17 cellular contexts compared by ENCODE assay signal in genomic region chr3:89184151-89184550, GRCh38.
DNase-seq lines count a peak whose midpoint lies in the region; ATAC-seq and TF ChIP-seq lines count a peak whose summit lies in the region.
"Had no signal": no experiment of that assay in that cellular context is flagged by ENCODE, and none has a peak within 500 bp of the region (broad histone marks: within the 10 kb centered on the region; RNA-seq: fewer than 3 reads in every experiment).

No MANE protein-coding gene starts in this region.

- H3K36me3 Mint-ChIP-seq in activated CD8-positive, alpha-beta T cell treated with anti-CD3 and anti-CD28 coated beads for 36 hours (ENCODE audit: low read depth) = no peaks in the 10 kb centered on the region
- H3K36me3 Mint-ChIP-seq: CD8-positive, alpha-beta T cell had no signal

- no peaks in the 10 kb centered on the region for H3K9me3 ChIP-seq in HUES48 (ENCODE audit: control insufficient read depth, insufficient read depth, low read length)
- H3K9me3 ChIP-seq: BLaER1 treated with 17β-estradiol and CSF1 and Interleukin-3, amounts not matched to agents 10 nM and 100 nM had no signal

- H3K27ac Mint-ChIP-seq in activated CD8-positive, alpha-beta T cell treated with anti-CD3 and anti-CD28 coated beads for 36 hours = no peak overlapping the region
- H3K27ac Mint-ChIP-seq: CD8-positive, alpha-beta T cell had no signal

- peaks cover 46% of the 10 kb centered on the region for H3K4me1 ChIP-seq in HUES48 (ENCODE audit: control insufficient read depth, insufficient read depth, low read length)

- peaks cover 4% of the 10 kb centered on the region for H3K9me3 Mint-ChIP-seq in activated CD8-positive, alpha-beta T cell treated with anti-CD3 and anti-CD28 coated beads for 36 hours

- H3K27me3 Mint-ChIP-seq in activated CD8-positive, alpha-beta T cell treated with anti-CD3 and anti-CD28 coated beads for 36 hours = no peaks in the 10 kb centered on the region

- H3K36me3 ChIP-seq in HUES48 (ENCODE audit: control insufficient read depth, insufficient read depth, low read length) = no peaks in the 10 kb centered on the region

- POLR2A ChIA-PET in activated CD8-positive, alpha-beta T cell treated with anti-CD3 and anti-CD28 coated beads for 36 hours (lab: Charles Lee) = no interaction called here

- H3K27me3 ChIP-seq in HUES48 (ENCODE audit: control insufficient read depth, insufficient read depth, low read length) = no peaks in the 10 kb centered on the region
- H3K27me3 ChIP-seq: BLaER1 treated with 17β-estradiol and CSF1 and Interleukin-3, amounts not matched to agents 10 nM and 100 nM had no signal

- CTCF ChIA-PET in activated CD8-positive, alpha-beta T cell treated with anti-CD3 and anti-CD28 coated beads for 36 hours (lab: Charles Lee) = no interaction called here

- no peak overlapping the region for H3K4me3 ChIP-seq in HUES48 (ENCODE audit: low read depth, low read length)
- H3K4me3 ChIP-seq: BLaER1 treated with 17β-estradiol and CSF1 and Interleukin-3, amounts not matched to agents 10 nM and 100 nM; GM23248; PC-9 had no signal

- H3K4me1 Mint-ChIP-seq in activated CD8-positive, alpha-beta T cell treated with anti-CD3 and anti-CD28 coated beads for 36 hours (ENCODE audit: low read depth) = no peaks in the 10 kb centered on the region

- ATAC-seq in left colon = no peak
- no peak for ATAC-seq in HG03378 (IDR thresholded peaks at IDR 0.05; ENCODE audit: unreplicated experiment)
- ATAC-seq in activated CD8-positive, alpha-beta T cell treated with anti-CD3 and anti-CD28 coated beads for 36 hours = no peak
- ATAC-seq: CD8-positive, alpha-beta T cell had no signal

- DNase-seq in NCI-H748 treated with DMSO at 0.1 percent for 48 hours (lab: John Stamatoyannopoulos, UW) (peak; percentile 14), fibroblast of peridontal ligament (ENCODE audit: extremely low read depth) (peak; percentile 10), left colon (no peak)
- DNase-seq in activated CD4-positive, alpha-beta T cell treated with anti-CD3 and anti-CD28 coated beads for 4 hours = no peak
- DNase-seq in activated CD8-positive, alpha-beta T cell treated with anti-CD3 and anti-CD28 coated beads for 36 hours = no peak
- DNase-seq: CD8-positive, alpha-beta T cell; DMS79; GM23248; KBM-7; NCI-H1436; NCI-H2081; NCI-H510A treated with DMSO at 0.1 percent for 48 hours; PC-9 had no signal

- H3K27ac ChIP-seq in 22Rv1 (peak overlapping the region; percentile 36), HUES48 (ENCODE audit: low read depth, low read length) (peak overlapping the region; percentile 38)
- H3K27ac ChIP-seq: BLaER1 treated with 17β-estradiol and CSF1 and Interleukin-3, amounts not matched to agents 10 nM and 100 nM; GM23248; PC-9 had no signal

- H3K4me3 Mint-ChIP-seq in activated CD8-positive, alpha-beta T cell treated with anti-CD3 and anti-CD28 coated beads for 36 hours = no peak overlapping the region
- H3K4me3 Mint-ChIP-seq: CD8-positive, alpha-beta T cell had no signal

- no peak overlapping the region for H3K9ac ChIP-seq in HUES48 (ENCODE audit: low read depth, low read length)
- H3K9ac ChIP-seq: BLaER1 treated with 17β-estradiol and CSF1 and Interleukin-3, amounts not matched to agents 10 nM and 100 nM; GM23248 had no signal

- intact Hi-C loops in left colon (cut with DNase I, micrococcal nuclease) = no loop called here
- intact Hi-C loops in activated CD8-positive, alpha-beta T cell treated with anti-CD3 and anti-CD28 coated beads for 36 hours (cut with micrococcal nuclease) = no loop called here

- TF ChIP-seq CTCF in 22Rv1 (IDR thresholded peaks at IDR 0.05) = no peak
- TF ChIP-seq CTCF in activated CD8-positive, alpha-beta T cell treated with anti-CD3 and anti-CD28 coated beads for 36 hours (IDR thresholded peaks at IDR 0.05) = no peak

Comparison
In these comparisons a context has a peak if more than half of its experiments do, and no peak if none do; other contexts are left out.
1. DNase-seq: peak in NCI-H748 treated with DMSO at 0.1 percent for 48 hours (single experiment) and fibroblast of peridontal ligament (single experiment); none in left colon (0 of 2), activated CD4-positive, alpha-beta T cell treated with anti-CD3 and anti-CD28 coated beads for 4 hours (0 of 2) and activated CD8-positive, alpha-beta T cell treated with anti-CD3 and anti-CD28 coated beads for 36 hours (single experiment).